Comparison of ENCODE assay signal across 8 cellular contexts in the genomic region with DNA sequence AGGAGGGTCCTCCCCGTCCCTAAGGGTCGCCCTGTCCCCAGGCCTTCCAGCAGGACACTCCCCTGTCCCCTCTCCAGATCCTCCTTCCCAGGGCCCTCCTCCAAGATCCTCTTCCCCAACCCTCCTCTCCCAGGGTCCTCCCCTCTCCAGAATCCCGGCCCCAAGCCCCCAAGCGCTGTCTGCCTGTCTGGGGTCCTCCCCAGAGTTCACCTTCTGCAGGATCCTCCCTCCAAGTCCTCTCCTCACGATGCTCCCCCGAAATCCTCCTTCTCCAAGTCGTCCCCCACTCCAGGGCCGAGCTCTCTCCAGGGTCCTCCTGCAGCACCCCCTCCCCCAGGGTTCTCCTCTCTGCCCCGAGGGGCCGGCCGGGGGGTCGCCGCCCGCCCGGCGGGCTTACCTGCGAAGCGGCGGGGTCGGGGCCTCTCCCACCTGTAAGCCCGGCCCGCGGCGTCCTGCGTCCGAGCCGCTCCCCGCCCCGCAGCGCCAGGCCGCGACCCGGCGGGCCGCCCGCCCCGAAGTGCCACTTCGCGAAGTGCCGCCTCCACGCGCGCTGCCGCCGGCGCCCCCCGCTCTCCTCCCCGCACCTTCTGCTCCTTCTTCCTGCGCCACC. TPM values are rescaled to one million over a fixed set of nuclear protein-coding genes. Genes with fewer than 3 reads are reported as not detected.
A peak's percentile ranks its signal among the peaks of the same experiment; 100 is the strongest.
DNase-seq lines count a peak whose midpoint lies in the region; ATAC-seq and TF ChIP-seq lines count a peak whose summit lies in the region.

No MANE protein-coding gene starts in this region.

- H3K9me3 Mint-ChIP-seq in T-helper 2 cell treated with Interferon-gamma antibody and Interleukin-4, amounts not matched to agents 5 μg/mL and 100 μg/mL, for 36 hours: no peaks in the 10 kb centered on the region

- DNase-seq in T-helper 2 cell treated with Interferon-gamma antibody and Interleukin-4, amounts not matched to agents 5 μg/mL and 100 μg/mL, for 36 hours (ENCODE audit: low spot score): no peak
- DNase-seq in T-helper 2 cell (no peak), Panc1 (ENCODE audit: low read depth, low spot score) (no peak), esophagus squamous epithelium (lab: John Stamatoyannopoulos, UW) (no peak), omental fat pad (ENCODE audit: low spot score) (no peak), GM10266 (ENCODE audit: extremely low spot score) (no peak), NCI-H187 (lab: John Stamatoyannopoulos, UW) (no peak)

- CTCF ChIA-PET in Panc1 (lab: Charles Lee): interaction anchor here (0.6 kb wide), 1 partner anchor 47 kb away, joined by 3 read pairs; no protein-coding TSS in a partner anchor

- no peak for TF ChIP-seq POLR2A in esophagus squamous epithelium (IDR thresholded peaks at IDR 0.05)

- H3K4me1 ChIP-seq in Panc1 (ENCODE audit: control insufficient read depth, insufficient read depth, low read length) (peaks cover 23% of the 10 kb centered on the region), esophagus squamous epithelium (peaks cover 32 to 73% (median 37%) of the 10 kb centered on the region in 3 donors)

- H3K36me3 Mint-ChIP-seq in T-helper 2 cell treated with Interferon-gamma antibody and Interleukin-4, amounts not matched to agents 5 μg/mL and 100 μg/mL, for 36 hours (ENCODE audit: low read depth): no peaks in the 10 kb centered on the region

- H3K4me3 ChIP-seq in Panc1 (ENCODE audit: low read depth in 2 of 2, low read length in 2 of 2) (peak overlapping the region; percentile 60 to 87), esophagus squamous epithelium (peak overlapping the region; percentile 55 to 89 (median 79))

- H3K27ac ChIP-seq in Panc1 (ENCODE audit: low read length) (peak overlapping the region; percentile 44), esophagus squamous epithelium (peak overlapping the region; percentile 1 to 92 (median 78))

- H3K4me3 Mint-ChIP-seq in T-helper 2 cell treated with Interferon-gamma antibody and Interleukin-4, amounts not matched to agents 5 μg/mL and 100 μg/mL, for 36 hours: peak overlapping the region; percentile 80

- WGBS in esophagus squamous epithelium, 2 donors: 5 to 8% methylated on average over 7 to 8 of the region's 49 CpGs

- peaks cover 12% of the 10 kb centered on the region for H3K4me1 Mint-ChIP-seq in T-helper 2 cell treated with Interferon-gamma antibody and Interleukin-4, amounts not matched to agents 5 μg/mL and 100 μg/mL, for 36 hours (ENCODE audit: low read depth)

- no TSS peak for BruUV-seq in Panc1 (replicated peaks; lab: Mats Ljungman, UMichigan)

- H3K27me3 ChIP-seq in Panc1 (ENCODE audit: control insufficient read depth, insufficient read depth, low read length): no peaks in the 10 kb centered on the region
- H3K27me3 ChIP-seq in esophagus squamous epithelium: no peaks in the 10 kb centered on the region

- in situ Hi-C loops in Panc1 (cut with HindIII; ENCODE audit: low pct_unique_long_range_greater_than_20kb, low sequenced_read_pairs): no loop called here

- POLR2A ChIA-PET in Panc1 (lab: Charles Lee): no interaction called here

- intact Hi-C loops in Panc1 (cut with micrococcal nuclease; ENCODE audit: unreplicated experiment) (no loop called here), esophagus squamous epithelium (cut with DNase I) (no loop called here)

- TF ChIP-seq CTCF in Panc1 (IDR thresholded peaks at IDR 0.05) (no peak), esophagus squamous epithelium (IDR thresholded peaks at IDR 0.05) (no peak), omental fat pad (IDR thresholded peaks at IDR 0.05) (no peak), GM10266 (IDR thresholded peaks at IDR 0.05; ENCODE audit: control insufficient read depth, insufficient read depth, low read depth, missing control alignments) (no peak)

- H3K9me3 ChIP-seq in Panc1 (ENCODE audit: control insufficient read depth, insufficient read depth, low read depth, low read length) (no peaks in the 10 kb centered on the region), esophagus squamous epithelium (no peaks in the 10 kb centered on the region)

- peak; percentile 35 for ATAC-seq in Panc1
- peak; percentile 3 for ATAC-seq in omental fat pad (ENCODE audit: low FRiP score)
- ATAC-seq in HG03139 (IDR thresholded peaks at IDR 0.05; ENCODE audit: unreplicated experiment): no peak

- no peak overlapping the region for H3K27ac Mint-ChIP-seq in T-helper 2 cell treated with Interferon-gamma antibody and Interleukin-4, amounts not matched to agents 5 μg/mL and 100 μg/mL, for 36 hours

- peaks cover 7% of the 10 kb centered on the region; the same call in 1 of the 2 replicates for H3K36me3 ChIP-seq in Panc1 (ENCODE audit: control insufficient read depth, insufficient read depth, low read length)
- H3K36me3 ChIP-seq in esophagus squamous epithelium: peaks cover 0 to 17% (median 0%) of the 10 kb centered on the region in 3 donors

- peaks cover 48% of the 10 kb centered on the region for H3K27me3 Mint-ChIP-seq in T-helper 2 cell treated with Interferon-gamma antibody and Interleukin-4, amounts not matched to agents 5 μg/mL and 100 μg/mL, for 36 hours (ENCODE audit: low read depth)

RNA-seq across cellular contexts. Expression of gene BAIAP2, which starts 0.7 kb away (rescaled TPM):
- total RNA-seq in Panc1 (2021; ENCODE audit: unreplicated experiment): 125 TPM
- polyA plus RNA-seq in Panc1 (2012; ENCODE audit: insufficient read length): 117 TPM
- total RNA-seq in esophagus squamous epithelium: 100 to 1,000 TPM in 3 of 4 donors, 10 to 100 TPM in 1; 87.8 to 175 (median 105) TPM
- total RNA-seq in omental fat pad: 10 to 100 TPM; 15.9 to 50.2 (median 36.4) TPM

RNA-seq across cellular contexts. Expression of gene CHMP6, which starts 42.6 kb away (rescaled TPM):
- 43.7 TPM for total RNA-seq in Panc1 (2021; ENCODE audit: unreplicated experiment)
- polyA plus RNA-seq in Panc1 (2012; ENCODE audit: insufficient read length): 39.1 TPM
- total RNA-seq in esophagus squamous epithelium: 10 to 100 TPM; 16.7 to 23.8 (median 22.1) TPM
- 10 to 100 TPM; 13.5 to 23.2 (median 16.8) TPM for total RNA-seq in omental fat pad
